ENCODE assay signal across 32 cellular contexts in the genomic region with DNA sequence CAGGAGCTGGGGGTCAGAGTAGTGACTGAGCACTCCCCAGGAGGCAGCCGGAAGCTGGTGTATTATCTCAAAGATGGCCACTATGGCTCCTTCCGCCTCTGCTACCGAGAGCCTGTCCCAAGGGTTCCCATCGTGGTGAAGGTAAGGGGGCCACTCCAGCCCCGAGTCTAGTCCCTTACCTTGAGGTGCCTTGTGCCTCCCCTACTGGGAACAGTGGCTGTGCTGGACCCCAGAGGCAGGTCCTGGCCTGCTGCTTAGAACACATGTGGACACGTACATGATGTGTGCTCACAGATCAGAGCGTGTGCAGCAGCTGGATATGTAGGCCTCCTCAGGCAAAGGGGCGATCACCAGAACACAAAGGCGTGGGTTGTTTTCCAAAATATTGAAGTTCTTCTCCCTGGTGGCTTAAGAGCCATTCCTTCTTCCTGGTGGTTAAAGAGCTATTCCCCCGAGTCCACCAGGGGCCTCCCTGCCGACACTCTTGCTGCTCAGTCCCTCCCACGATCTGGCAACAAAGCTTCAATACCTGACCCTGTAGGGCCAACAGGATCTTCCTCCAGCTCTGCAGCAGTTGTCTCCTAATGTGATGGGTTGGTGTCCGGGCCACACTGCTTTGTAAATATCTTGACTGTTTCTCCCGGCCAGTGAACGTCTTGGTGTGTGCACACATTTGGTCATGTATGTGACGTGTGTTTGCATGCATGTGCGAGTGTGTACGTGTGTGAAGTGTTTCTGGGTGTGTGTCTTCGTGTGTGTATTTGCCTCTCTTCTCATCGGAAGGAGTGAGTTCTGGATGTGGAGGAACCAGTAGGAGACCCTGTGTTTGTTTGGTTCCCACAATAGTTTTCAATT.
DNase-seq lines count a peak whose midpoint lies in the region; ATAC-seq and TF ChIP-seq lines count a peak whose summit lies in the region.
"Had no signal": no experiment of that assay in that cellular context is flagged by ENCODE, and none has a peak within 500 bp of the region (broad histone marks: within the 10 kb centered on the region; RNA-seq: fewer than 3 reads in every experiment).

No MANE protein-coding gene starts in this region.

- H3K4me3 ChIP-seq in BLaER1 treated with 17β-estradiol and CSF1 and Interleukin-3, amounts not matched to agents 10 nM and 100 nM: peak overlapping the region in 4 of 10 experiments; percentile 5 to 62 (median 47); a peak in 4 of 20 replicates
- H3K4me3 ChIP-seq in NB4 (ENCODE audit: low read depth, low read length): no peak overlapping the region
- H3K4me3 ChIP-seq: left lung, MG63, ovary, SJCRH30, thoracic aorta had no signal

- TF ChIP-seq POLR2A in GM19193 (IDR thresholded peaks at IDR 0.05; ENCODE audit: extremely low read depth, insufficient read depth, insufficient read length) (peak; percentile 34), NB4 (IDR thresholded peaks at IDR 0.05; ENCODE audit: extremely low read depth, insufficient read length) (no peak)

- ATAC-seq in HG02840 (IDR thresholded peaks at IDR 0.05; ENCODE audit: low FRiP score, unreplicated experiment): no peak
- ATAC-seq in GM21619 (IDR thresholded peaks at IDR 0.05; ENCODE audit: unreplicated experiment): no peak
- ATAC-seq: esophagus mucosa; left lung; right cardiac atrium; stimulated activated naive CD8-positive, alpha-beta T cell treated with anti-CD3 and anti-CD28 coated beads, Interleukin-15, Interleukin-2, amounts not matched to agents 100 U/mL and 50 U/mL, for 24 hours had no signal

- peaks cover 13% of the 10 kb centered on the region for H3K36me3 Mint-ChIP-seq in endothelial cell (ENCODE audit: low read depth, unreplicated experiment)
- H3K36me3 Mint-ChIP-seq: immature natural killer cell had no signal

- no peak overlapping the region for H3K27ac Mint-ChIP-seq in endothelial cell (ENCODE audit: unreplicated experiment)
- H3K27ac Mint-ChIP-seq: activated T-cell treated with anti-CD3 and anti-CD28 coated beads, Interleukin-2, amount 50 U/mL, for 24 hours; immature natural killer cell had no signal

- H3K4me2 ChIP-seq in BLaER1 treated with 17β-estradiol and CSF1 and Interleukin-3, amounts not matched to agents 10 nM and 100 nM: peak overlapping the region; percentile 61 to 93 (median 84)

- H3K27me3 Mint-ChIP-seq in endothelial cell (ENCODE audit: unreplicated experiment): peaks cover 10% of the 10 kb centered on the region

- 0 out of 22 replicates have a peak, but pooled peaks cover 0 to 11% (median 0%) of the 10 kb centered on the region in 11 experiments for H3K27me3 ChIP-seq in BLaER1 treated with 17β-estradiol and CSF1 and Interleukin-3, amounts not matched to agents 10 nM and 100 nM
- H3K27me3 ChIP-seq: MG63, ovary had no signal

- peaks cover 6 to 14% (median 8%) of the 10 kb centered on the region in 11 experiments for H3K9me3 ChIP-seq in BLaER1 treated with 17β-estradiol and CSF1 and Interleukin-3, amounts not matched to agents 10 nM and 100 nM (replicated peaks in 1 of 11)
- H3K9me3 ChIP-seq: left lung, MG63, ovary, SJCRH30, thoracic aorta had no signal

- peaks cover 58 to 89% (median 83%) of the 10 kb centered on the region in 10 experiments for H3K4me1 ChIP-seq in BLaER1 treated with 17β-estradiol and CSF1 and Interleukin-3, amounts not matched to agents 10 nM and 100 nM
- H3K4me1 ChIP-seq: left lung had no signal

- H3K9me3 Mint-ChIP-seq in endothelial cell (ENCODE audit: unreplicated experiment): no peaks in the 10 kb centered on the region
- H3K9me3 Mint-ChIP-seq: activated T-cell treated with anti-CD3 and anti-CD28 coated beads, Interleukin-2, amount 50 U/mL, for 24 hours had no signal

- DNase-seq in NB4 (ENCODE audit: low read depth): peak; percentile 80
- no peak for DNase-seq in endothelial cell (ENCODE audit: low spot score)
- DNase-seq in activated CD4-positive, alpha-beta T cell treated with anti-CD3 and anti-CD28 coated beads for 48 hours: no peak
- no peak for DNase-seq in NCI-H2081 (lab: John Stamatoyannopoulos, UW)
- DNase-seq: ACHN; activated CD4-positive, alpha-beta T cell treated with anti-CD3 and anti-CD28 coated beads for 1 hour; activated T-cell treated with anti-CD3 and anti-CD28 coated beads, Interleukin-2, amount 50 U/mL, for 24 hours; C1 segment of cervical spinal cord; Calu3; effector memory CD4-positive, alpha-beta T cell; EL; foreskin melanocyte; immature natural killer cell; left lung; MG63; naive B cell; NCI-H2171; NCI-H524; NK-92 treated with Interleukin-12 subunit alpha and Interleukin-12 subunit beta, amount 100 ng/mL, for 24 hours; ovary; right cardiac atrium; SJCRH30; stimulated activated CD4-positive, alpha-beta T cell treated with anti-CD3 and anti-CD28 coated beads, Interleukin-4, amount 100 ng/mL, for 24 hours; stimulated activated naive CD8-positive, alpha-beta T cell treated with anti-CD3 and anti-CD28 coated beads, Interleukin-15, Interleukin-2, amounts not matched to agents 100 U/mL and 50 U/mL, for 24 hours; T-helper 1 cell had no signal

- peak overlapping the region in 8 of 11 experiments; percentile 37 to 85 (median 60); a peak in 15 of 22 replicates for H3K27ac ChIP-seq in BLaER1 treated with 17β-estradiol and CSF1 and Interleukin-3, amounts not matched to agents 10 nM and 100 nM
- H3K27ac ChIP-seq: HL-60, left lung, ovary, SJCRH30, thoracic aorta had no signal

- H3K36me3 ChIP-seq in BLaER1 treated with 17β-estradiol and CSF1 and Interleukin-3, amounts not matched to agents 10 nM and 100 nM: peaks cover 0 to 4% (median 0%) of the 10 kb centered on the region in 11 experiments; a peak in 4 of 22 replicates
- H3K36me3 ChIP-seq: left lung, MG63, ovary, SJCRH30, thoracic aorta had no signal

- H3K9ac ChIP-seq in BLaER1 treated with 17β-estradiol and CSF1 and Interleukin-3, amounts not matched to agents 10 nM and 100 nM: peak overlapping the region in 4 of 11 experiments; percentile 16 to 73 (median 65); a peak in 4 of 22 replicates

- H3K4me3 Mint-ChIP-seq in endothelial cell (ENCODE audit: unreplicated experiment): peak overlapping the region; percentile 34
- H3K4me3 Mint-ChIP-seq: activated T-cell treated with anti-CD3 and anti-CD28 coated beads, Interleukin-2, amount 50 U/mL, for 24 hours; immature natural killer cell; naive B cell had no signal

- TF ChIP-seq CTCF in NB4 (IDR thresholded peaks at IDR 0.05; ENCODE audit: low read depth, low read length) (peak; percentile 9), endothelial cell (IDR thresholded peaks at IDR 0.05; ENCODE audit: unreplicated experiment) (no peak)

- peaks cover 6% of the 10 kb centered on the region for H3K4me1 Mint-ChIP-seq in endothelial cell (ENCODE audit: unreplicated experiment)

- H4K20me1 ChIP-seq in BLaER1 treated with 17β-estradiol and CSF1 and Interleukin-3, amounts not matched to agents 10 nM and 100 nM: 0 out of 22 replicates have a peak, but pooled peaks cover 0 to 4% (median 0%) of the 10 kb centered on the region in 11 experiments
